In genomic region chr3:177197041-177197933, GRCh38 we compare ENCODE assay signal across 1 cellular context.
TF ChIP-seq lines count a peak whose summit lies in the region.

TBL1XR1 (minus strand) TSS chr3:177197482; CDS start chr3:177064977, 132,505 bp downstream.

TF ChIP-seq in SK-N-SH, 30 proteins besides CTCF, POLR2A, EP300 and RAD21 (continued from another document):
- TF ChIP-seq IRF3 (IDR thresholded peaks at IDR 0.05; ENCODE audit: low read depth, low read length) (no peak), GABPA (IDR thresholded peaks at IDR 0.05; ENCODE audit: low read depth) (no peak), EZH2phosphoT487 (IDR thresholded peaks at IDR 0.05; ENCODE audit: borderline replicate concordance, low read depth) (no peak), TEAD4 (IDR thresholded peaks at IDR 0.05; ENCODE audit: borderline replicate concordance, insufficient read depth) (no peak), GATA2 (CRISPR knock-in tag; IDR thresholded peaks at IDR 0.05) (no peak), FOXM1 (IDR thresholded peaks at IDR 0.05; ENCODE audit: low read depth) (no peak), RCOR1 (IDR thresholded peaks at IDR 0.05; ENCODE audit: low read length) (no peak), ZBTB33 (IDR thresholded peaks at IDR 0.05; ENCODE audit: borderline replicate concordance, low read depth) (no peak)
